In the genomic region with DNA sequence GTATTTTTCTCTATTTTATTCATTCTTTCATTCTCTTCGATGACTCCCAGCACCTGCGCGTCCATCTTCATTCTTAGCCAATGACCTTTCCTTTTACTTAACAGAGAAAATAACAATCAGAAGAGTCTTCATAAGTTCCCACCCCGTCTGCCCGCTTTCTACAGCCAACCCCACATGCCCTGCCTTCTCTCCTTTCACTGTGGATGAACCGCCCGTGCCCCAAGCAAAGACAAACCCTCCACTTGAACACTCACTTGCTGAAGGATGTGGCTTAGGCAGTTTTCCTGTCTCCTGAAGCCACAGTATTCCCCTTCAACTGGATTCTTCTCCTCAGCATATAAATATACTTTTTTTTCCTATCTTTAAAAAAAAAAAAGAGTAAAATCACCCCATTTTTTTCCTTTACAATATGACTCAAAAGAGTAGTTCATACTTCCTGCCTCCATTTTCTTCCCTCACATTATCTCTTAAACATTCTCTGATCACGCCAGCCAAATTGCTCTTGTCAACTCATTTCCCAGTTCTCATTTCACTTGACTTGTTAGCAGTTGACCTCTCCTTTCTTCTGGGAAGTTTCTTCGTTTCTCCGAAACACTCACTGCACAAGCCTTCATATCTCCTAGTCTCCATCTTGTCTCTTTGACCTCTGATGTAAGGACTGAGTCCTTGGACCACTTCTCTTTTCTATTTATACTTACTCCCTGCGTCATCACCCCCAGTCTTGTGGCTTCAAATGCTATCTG, we compare ENCODE assay signal across 11 cellular contexts. TPM values are rescaled to one million over a fixed set of nuclear protein-coding genes. Genes with fewer than 3 reads are reported as not detected.
A peak's percentile ranks its signal among the peaks of the same experiment; 100 is the strongest.
DNase-seq lines count a peak whose midpoint lies in the region; ATAC-seq, FAIRE-seq and TF ChIP-seq lines count a peak whose summit lies in the region.
"Had no signal": no experiment of that assay in that cellular context is flagged by ENCODE, and none has a peak within 500 bp of the region (broad histone marks: within the 10 kb centered on the region; RNA-seq: fewer than 3 reads in every experiment).

No MANE protein-coding gene starts in this region.

- WGBS in pancreas, 2 donors: 93 to 95% methylated on average over 11 of the region's 11 CpGs

- H3K4me1 ChIP-seq in OCI-LY3 (ENCODE audit: low read length): peaks cover 62% of the 10 kb centered on the region
- peaks cover 0 to 3% (median 0%) of the 10 kb centered on the region in 3 donors for H3K4me1 ChIP-seq in pancreas
- H3K4me1 ChIP-seq in neural progenitor cell: no peaks in the 10 kb centered on the region

- H3K36me3 Mint-ChIP-seq in neural progenitor cell: no peaks in the 10 kb centered on the region
- peaks cover 3% of the 10 kb centered on the region for H3K36me3 Mint-ChIP-seq in activated T-helper 2 cell treated with anti-CD3 and anti-CD28 coated beads, Interferon-gamma antibody, Interleukin-2, Interleukin-4, amounts not matched to agents 10 μg/mL and 5 μg/mL and 100 μg/mL, durations not matched to agents 14 hours and 24 hours and 36 hours (ENCODE audit: low read depth)

- H3K4me3 Mint-ChIP-seq in neural progenitor cell: no peak overlapping the region
- no peak overlapping the region for H3K4me3 Mint-ChIP-seq in activated T-helper 2 cell treated with anti-CD3 and anti-CD28 coated beads, Interferon-gamma antibody, Interleukin-2, Interleukin-4, amounts not matched to agents 10 μg/mL and 5 μg/mL and 100 μg/mL, durations not matched to agents 14 hours and 24 hours and 36 hours (ENCODE audit: low read depth)

- DNase-seq in pancreas (no peak), neural progenitor cell (ENCODE audit: low spot score) (no peak), brain microvascular endothelial cell (no peak), NCI-H2081 treated with DMSO at 0.1 percent for 48 hours (lab: John Stamatoyannopoulos, UW) (no peak)
- no peak for DNase-seq in activated T-helper 2 cell treated with anti-CD3 and anti-CD28 coated beads, Interferon-gamma antibody, Interleukin-2, Interleukin-4, amounts not matched to agents 10 μg/mL and 5 μg/mL and 100 μg/mL, durations not matched to agents 14 hours and 24 hours and 36 hours (ENCODE audit: low spot score)
- DNase-seq: HCEC 1CT, small intestine had no signal

- TF ChIP-seq CTCF in OCI-LY3 (IDR thresholded peaks at IDR 0.05; ENCODE audit: low read depth, low read length) (no peak), pancreas (IDR thresholded peaks at IDR 0.05) (no peak), neural progenitor cell (IDR thresholded peaks at IDR 0.05) (no peak), brain microvascular endothelial cell (IDR thresholded peaks at IDR 0.05; ENCODE audit: low read depth, low read length, missing control alignments) (no peak)

- peaks cover 3% of the 10 kb centered on the region for H3K36me3 ChIP-seq in OCI-LY3 (replicated peaks; ENCODE audit: low read depth, low read length)
- H3K36me3 ChIP-seq in pancreas: no peaks in the 10 kb centered on the region
- no peaks in the 10 kb centered on the region for H3K36me3 ChIP-seq in neural progenitor cell
- peaks cover 5% of the 10 kb centered on the region for H3K36me3 ChIP-seq in brain microvascular endothelial cell (replicated peaks)

- no peaks in the 10 kb centered on the region for H3F3A ChIP-seq in neural progenitor cell (ENCODE audit: low read depth)

- peak overlapping the region; percentile 64 for H3K4me3 ChIP-seq in OCI-LY3 (ENCODE audit: low read length)
- H3K4me3 ChIP-seq in pancreas: no peak overlapping the region
- H3K4me3 ChIP-seq in neural progenitor cell: no peak overlapping the region
- no peak overlapping the region for H3K4me3 ChIP-seq in brain microvascular endothelial cell (ENCODE audit: low read depth, low read length)

- H3K9me3 Mint-ChIP-seq in neural progenitor cell: no peaks in the 10 kb centered on the region
- no peaks in the 10 kb centered on the region for H3K9me3 Mint-ChIP-seq in activated T-helper 2 cell treated with anti-CD3 and anti-CD28 coated beads, Interferon-gamma antibody, Interleukin-2, Interleukin-4, amounts not matched to agents 10 μg/mL and 5 μg/mL and 100 μg/mL, durations not matched to agents 14 hours and 24 hours and 36 hours

- H3K4me2 ChIP-seq in OCI-LY3 (ENCODE audit: low read length) (peak overlapping the region; percentile 64), neural progenitor cell (no peak overlapping the region)

- H4K20me1 ChIP-seq in OCI-LY3 (ENCODE audit: insufficient read depth, low read length) (no peaks in the 10 kb centered on the region), neural progenitor cell (ENCODE audit: low read depth) (no peaks in the 10 kb centered on the region)

- no peaks in the 10 kb centered on the region for H3K4me1 Mint-ChIP-seq in neural progenitor cell
- no peaks in the 10 kb centered on the region for H3K4me1 Mint-ChIP-seq in activated T-helper 2 cell treated with anti-CD3 and anti-CD28 coated beads, Interferon-gamma antibody, Interleukin-2, Interleukin-4, amounts not matched to agents 10 μg/mL and 5 μg/mL and 100 μg/mL, durations not matched to agents 14 hours and 24 hours and 36 hours (ENCODE audit: low read depth)

- no peaks in the 10 kb centered on the region for H3K27me3 Mint-ChIP-seq in neural progenitor cell (ENCODE audit: insufficient read depth, low read depth)
- peaks cover 16% of the 10 kb centered on the region for H3K27me3 Mint-ChIP-seq in activated T-helper 2 cell treated with anti-CD3 and anti-CD28 coated beads, Interferon-gamma antibody, Interleukin-2, Interleukin-4, amounts not matched to agents 10 μg/mL and 5 μg/mL and 100 μg/mL, durations not matched to agents 14 hours and 24 hours and 36 hours (ENCODE audit: low read depth)

- intact Hi-C loops in pancreas (cut with DNase I): no loop called here
- intact Hi-C loops in activated T-helper 2 cell treated with anti-CD3 and anti-CD28 coated beads, Interferon-gamma antibody, Interleukin-2, Interleukin-4, amounts not matched to agents 10 μg/mL and 5 μg/mL and 100 μg/mL, durations not matched to agents 14 hours and 24 hours and 36 hours (cut with micrococcal nuclease): no loop called here

- H2AFZ ChIP-seq in OCI-LY3 (ENCODE audit: low read depth, low read length): peak overlapping the region; percentile 66
- H2AFZ ChIP-seq in neural progenitor cell (replicated peaks): no peak overlapping the region

- H3K9me3 ChIP-seq in OCI-LY3 (ENCODE audit: insufficient read depth, low read length): no peaks in the 10 kb centered on the region
- no peaks in the 10 kb centered on the region for H3K9me3 ChIP-seq in pancreas
- H3K9me3 ChIP-seq in neural progenitor cell (ENCODE audit: low read depth): no peaks in the 10 kb centered on the region

- H3K27ac ChIP-seq in OCI-LY3 (ENCODE audit: low read length) (peak overlapping the region; percentile 70), pancreas (no peak overlapping the region), neural progenitor cell (no peak overlapping the region), brain microvascular endothelial cell (no peak overlapping the region)
- H3K27ac ChIP-seq: epithelial cell of prostate had no signal

- ATAC-seq in GM18873 (IDR thresholded peaks at IDR 0.05; ENCODE audit: low FRiP score, unreplicated experiment): peak; percentile 95
- ATAC-seq in HG02884 (IDR thresholded peaks at IDR 0.05; ENCODE audit: unreplicated experiment): peak; percentile 83
- peak in 3 of 4 donors; percentile 29 to 72 (median 44) for ATAC-seq in pancreas

- H3K27me3 ChIP-seq in OCI-LY3 (ENCODE audit: low read depth, low read length) (no peaks in the 10 kb centered on the region), pancreas (no peaks in the 10 kb centered on the region), neural progenitor cell (no peaks in the 10 kb centered on the region), brain microvascular endothelial cell (replicated peaks) (no peaks in the 10 kb centered on the region)

- H3K79me2 ChIP-seq in OCI-LY3 (ENCODE audit: low read length) (no peaks in the 10 kb centered on the region), neural progenitor cell (ENCODE audit: low read depth) (no peaks in the 10 kb centered on the region)

- H3K27ac Mint-ChIP-seq in neural progenitor cell: no peak overlapping the region
- H3K27ac Mint-ChIP-seq in activated T-helper 2 cell treated with anti-CD3 and anti-CD28 coated beads, Interferon-gamma antibody, Interleukin-2, Interleukin-4, amounts not matched to agents 10 μg/mL and 5 μg/mL and 100 μg/mL, durations not matched to agents 14 hours and 24 hours and 36 hours: no peak overlapping the region

- in situ Hi-C loops in brain microvascular endothelial cell (cut with HindIII; ENCODE audit: low pct_ligation_motif_present, low sequenced_read_pairs): no loop called here

- H3K9ac ChIP-seq in OCI-LY3 (ENCODE audit: low read length): peak overlapping the region; percentile 35
- no peak overlapping the region for H3K9ac ChIP-seq in neural progenitor cell

- no peak for FAIRE-seq in pancreas (lab: Jason Lieb, UNC)
- FAIRE-seq: small intestine had no signal

RNA-seq across cellular contexts. Expression of a gene that starts 11.1 kb away (rescaled TPM):
- total RNA-seq in pancreas (1 to 10 TPM; 1.3 to 2.4 (median 1.9) TPM), neural progenitor cell (ENCODE audit: low replicate concordance) (1.3 and 2.1 TPM in 2 replicates)
- polyA plus RNA-seq in pancreas: 1 to 10 TPM; 2.4 to 4.3 TPM
- total RNA-seq in activated T-helper 2 cell treated with anti-CD3 and anti-CD28 coated beads, Interferon-gamma antibody, Interleukin-2, Interleukin-4, amounts not matched to agents 10 μg/mL and 5 μg/mL and 100 μg/mL, durations not matched to agents 14 hours and 24 hours and 36 hours: 0.50 and 0.60 TPM in 2 replicates

RNA-seq across cellular contexts. Expression of a gene that starts 27.5 kb away (rescaled TPM):
- total RNA-seq in pancreas (10 to 100 TPM in 2 of 6 donors, 1 to 10 TPM in 4; 4.1 to 13.4 (median 7.3) TPM), neural progenitor cell (ENCODE audit: low replicate concordance) (31.9 and 55.3 TPM in 2 replicates)
- 10 to 100 TPM in 1 of 2 donors, 1 to 10 TPM in 1; 7.4 to 22.9 TPM for polyA plus RNA-seq in pancreas
- 10.3 and 10.8 TPM in 2 replicates for total RNA-seq in activated T-helper 2 cell treated with anti-CD3 and anti-CD28 coated beads, Interferon-gamma antibody, Interleukin-2, Interleukin-4, amounts not matched to agents 10 μg/mL and 5 μg/mL and 100 μg/mL, durations not matched to agents 14 hours and 24 hours and 36 hours

Comparison
In these comparisons a context has a peak if more than half of its experiments do, and no peak if none do; other contexts are left out.
1. ATAC-seq: peak in every context shown above with its lines; median percentile 95 in GM18873; 83 in HG02884; 44 in pancreas.